9 cellular contexts compared by ENCODE assay signal in genomic region chr22:28029201-28029948, GRCh38.
A peak's percentile ranks its signal among the peaks of the same experiment; 100 is the strongest.
DNase-seq lines count a peak whose midpoint lies in the region; ATAC-seq, FAIRE-seq and TF ChIP-seq lines count a peak whose summit lies in the region.
"Had no signal": no experiment of that assay in that cellular context is flagged by ENCODE, and none has a peak within 500 bp of the region (broad histone marks: within the 10 kb centered on the region; RNA-seq: fewer than 3 reads in every experiment).

No MANE protein-coding gene starts in this region.

- intact Hi-C loops in pancreas (cut with DNase I), result loop anchor here in 1 of 3 donors (10.0 kb wide), 1 partner anchor 565 kb away; no protein-coding TSS in a partner anchor
- intact Hi-C loops in naive thymus-derived CD4-positive, alpha-beta T cell (cut with micrococcal nuclease), result no loop called here

- POLR2A ChIA-PET in naive thymus-derived CD4-positive, alpha-beta T cell (lab: Charles Lee), result no interaction called here

- FAIRE-seq in pancreas (lab: Jason Lieb, UNC), result no peak

- H3K36me3 Mint-ChIP-seq in endothelial cell (ENCODE audit: low read depth, unreplicated experiment) (peaks cover 24% of the 10 kb centered on the region), type B pancreatic cell (no peaks in the 10 kb centered on the region)
- peaks cover 0 to 12% (median 0%) of the 10 kb centered on the region in 5 donors for H3K36me3 Mint-ChIP-seq in naive thymus-derived CD4-positive, alpha-beta T cell

- H3K27ac Mint-ChIP-seq in endothelial cell (ENCODE audit: unreplicated experiment) (peak overlapping the region; percentile 92), type B pancreatic cell (no peak overlapping the region)
- H3K27ac Mint-ChIP-seq in naive thymus-derived CD4-positive, alpha-beta T cell, result no peak overlapping the region
- H3K27ac Mint-ChIP-seq: dendritic cell treated with granulocyte-macrophage colony-stimulating factor and Interleukin-4, amounts not matched to agents 40 ng/mL and 50 ng/mL, for 4 days had no signal

- 26 to 27% methylated on average over 6 of the region's 6 CpGs for WGBS in pancreas, 2 donors

- no peak overlapping the region for H3K4me3 ChIP-seq in pancreas
- no peak overlapping the region for H3K4me3 ChIP-seq in naive thymus-derived CD4-positive, alpha-beta T cell (ENCODE audit: low read length)
- H3K4me3 ChIP-seq in WERI-Rb-1 (ENCODE audit: low read depth, low read length), result no peak overlapping the region

- H3K36me3 ChIP-seq in pancreas (no peaks in the 10 kb centered on the region), WERI-Rb-1 (peaks cover 8% of the 10 kb centered on the region)
- H3K36me3 ChIP-seq in naive thymus-derived CD4-positive, alpha-beta T cell (ENCODE audit: control insufficient read depth in 2 of 3, insufficient read depth in 3 of 3, low read length in 3 of 3), result no peaks in the 10 kb centered on the region

- H3K4me1 Mint-ChIP-seq in endothelial cell (ENCODE audit: unreplicated experiment) (peaks cover 48% of the 10 kb centered on the region), type B pancreatic cell (ENCODE audit: unreplicated experiment) (peaks cover 33% of the 10 kb centered on the region)
- H3K4me1 Mint-ChIP-seq in naive thymus-derived CD4-positive, alpha-beta T cell, result peaks cover 0 to 7% (median under 1%) of the 10 kb centered on the region in 7 donors

- H3K4me3 Mint-ChIP-seq in endothelial cell (ENCODE audit: unreplicated experiment) (no peak overlapping the region), type B pancreatic cell (no peak overlapping the region)
- no peak overlapping the region for H3K4me3 Mint-ChIP-seq in naive thymus-derived CD4-positive, alpha-beta T cell
- H3K4me3 Mint-ChIP-seq: dendritic cell treated with granulocyte-macrophage colony-stimulating factor and Interleukin-4, amounts not matched to agents 40 ng/mL and 50 ng/mL, for 4 days had no signal

- TF ChIP-seq CTCF in endothelial cell (IDR thresholded peaks at IDR 0.05; ENCODE audit: unreplicated experiment) (no peak), pancreas (IDR thresholded peaks at IDR 0.05) (no peak), WERI-Rb-1 (IDR thresholded peaks at IDR 0.05; ENCODE audit: low read depth, low read length) (no peak), type B pancreatic cell (conservative IDR thresholded peaks at IDR 0.05) (no peak)

- H3K27me3 Mint-ChIP-seq in endothelial cell (ENCODE audit: unreplicated experiment), result peaks cover 6% of the 10 kb centered on the region
- H3K27me3 Mint-ChIP-seq in naive thymus-derived CD4-positive, alpha-beta T cell, result peaks cover 0 to 5% (median 0%) of the 10 kb centered on the region in 5 donors
- no peaks in the 10 kb centered on the region for H3K27me3 Mint-ChIP-seq in type B pancreatic cell
- H3K27me3 Mint-ChIP-seq: dendritic cell treated with granulocyte-macrophage colony-stimulating factor and Interleukin-4, amounts not matched to agents 40 ng/mL and 50 ng/mL, for 4 days had no signal

- CTCF ChIA-PET in naive thymus-derived CD4-positive, alpha-beta T cell (lab: Charles Lee), result no interaction called here

- H3K27ac ChIP-seq in pancreas, result peak overlapping the region; percentile 54 to 80 (median 78)
- H3K27ac ChIP-seq in naive thymus-derived CD4-positive, alpha-beta T cell (ENCODE audit: low read depth, low read length), result no peak overlapping the region
- no peak overlapping the region for H3K27ac ChIP-seq in WERI-Rb-1

- H3K9me3 Mint-ChIP-seq in endothelial cell (ENCODE audit: unreplicated experiment) (no peaks in the 10 kb centered on the region), type B pancreatic cell (no peaks in the 10 kb centered on the region)
- peaks cover 0 to under 1% (median 0%) of the 10 kb centered on the region in 11 donors for H3K9me3 Mint-ChIP-seq in naive thymus-derived CD4-positive, alpha-beta T cell
- H3K9me3 Mint-ChIP-seq: dendritic cell treated with granulocyte-macrophage colony-stimulating factor and Interleukin-4, amounts not matched to agents 40 ng/mL and 50 ng/mL, for 4 days had no signal

- H3K27me3 ChIP-seq in pancreas (no peaks in the 10 kb centered on the region), WERI-Rb-1 (ENCODE audit: insufficient read depth, low read depth, severe bottlenecking) (no peaks in the 10 kb centered on the region)
- no peaks in the 10 kb centered on the region for H3K27me3 ChIP-seq in naive thymus-derived CD4-positive, alpha-beta T cell (ENCODE audit: control insufficient read depth in 2 of 2, insufficient read depth in 2 of 2, low read length in 2 of 2)

- peaks cover 26 to 31% (median 26%) of the 10 kb centered on the region in 3 donors for H3K4me1 ChIP-seq in pancreas
- H3K4me1 ChIP-seq in naive thymus-derived CD4-positive, alpha-beta T cell (ENCODE audit: control insufficient read depth in 2 of 2, insufficient read depth in 2 of 2, low read length in 2 of 2), result no peaks in the 10 kb centered on the region

- H3K9me3 ChIP-seq in pancreas (no peaks in the 10 kb centered on the region), WERI-Rb-1 (ENCODE audit: severe bottlenecking) (no peaks in the 10 kb centered on the region)
- no peaks in the 10 kb centered on the region for H3K9me3 ChIP-seq in naive thymus-derived CD4-positive, alpha-beta T cell (ENCODE audit: control insufficient read depth in 2 of 3, low read length in 3 of 3)

- peak; percentile 68 for DNase-seq in ELR (ENCODE audit: low read depth)
- peak; percentile 92 for DNase-seq in NCI-H2171 treated with DMSO at 0.1 percent for 48 hours (lab: John Stamatoyannopoulos, UW)
- DNase-seq in endothelial cell (ENCODE audit: low spot score), result peak; percentile 44
- DNase-seq in pancreas, result peak; percentile 70 to 89 (median 88)
- DNase-seq in naive thymus-derived CD4-positive, alpha-beta T cell, result no peak
- no peak for DNase-seq in WERI-Rb-1
- DNase-seq in type B pancreatic cell (ENCODE audit: extremely low spot score, unreplicated experiment), result no peak

- ATAC-seq in pancreas, result peak; percentile 89 to 94 (median 92)
- ATAC-seq in naive thymus-derived CD4-positive, alpha-beta T cell, result no peak
- ATAC-seq in HG02610 (IDR thresholded peaks at IDR 0.05; ENCODE audit: unreplicated experiment), result no peak

Comparison
In these comparisons a context has a peak if more than half of its experiments do, and no peak if none do; other contexts are left out.
1. DNase-seq: peak in ELR (single experiment), NCI-H2171 treated with DMSO at 0.1 percent for 48 hours (single experiment), endothelial cell (single experiment) and pancreas (6 of 6); none in naive thymus-derived CD4-positive, alpha-beta T cell (0 of 9), WERI-Rb-1 (single experiment) and type B pancreatic cell (single experiment).
2. ATAC-seq: peak in pancreas (4 of 4); none in naive thymus-derived CD4-positive, alpha-beta T cell (single experiment) and HG02610 (single experiment).
3. H3K27ac ChIP-seq: peak in pancreas (4 of 4); none in naive thymus-derived CD4-positive, alpha-beta T cell (single experiment) and WERI-Rb-1 (single experiment).